10 cellular contexts compared by ENCODE assay signal in the genomic region with DNA sequence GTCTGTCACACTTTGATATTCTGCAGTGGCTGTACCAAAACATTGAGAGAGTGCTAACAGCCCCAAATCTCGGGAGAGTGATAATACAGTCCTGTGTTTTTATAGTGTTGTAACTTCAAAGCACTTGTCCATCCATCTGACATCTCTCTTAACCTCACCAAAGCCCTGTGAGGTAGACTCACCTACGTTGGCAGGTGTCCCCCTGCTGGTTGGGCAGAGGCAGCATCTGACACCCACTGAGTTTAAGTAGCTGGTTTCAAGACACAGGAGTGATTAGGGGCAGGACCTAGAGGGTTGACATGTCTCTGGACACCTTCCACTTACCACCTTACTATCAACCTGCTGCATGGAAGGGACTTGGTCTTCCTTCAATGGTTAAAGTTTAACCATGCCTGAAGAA. TPM values are rescaled to one million over a fixed set of nuclear protein-coding genes. Genes with fewer than 3 reads are reported as not detected.
DNase-seq lines count a peak whose midpoint lies in the region; ATAC-seq and TF ChIP-seq lines count a peak whose summit lies in the region.
"Had no signal": no experiment of that assay in that cellular context is flagged by ENCODE, and none has a peak within 500 bp of the region (broad histone marks: within the 10 kb centered on the region; RNA-seq: fewer than 3 reads in every experiment).

No MANE protein-coding gene starts in this region.

- no peak overlapping the region for H2AFZ ChIP-seq in hepatocyte
- H2AFZ ChIP-seq: GM23248 had no signal

- H3K9me2 ChIP-seq in hepatocyte (replicated peaks; ENCODE audit: insufficient read depth), result no peaks in the 10 kb centered on the region

- H3K4me1 ChIP-seq in BE2C, result no peaks in the 10 kb centered on the region
- H3K4me1 ChIP-seq in hepatocyte (ENCODE audit: insufficient read depth), result peaks cover 24% of the 10 kb centered on the region

- no peak overlapping the region for H3K4me2 ChIP-seq in hepatocyte

- WGBS in hepatocyte (ENCODE audit: low lambda C conversion rate, missing lambda C conversion rate), result 72% methylated on average over 2 of the region's 2 CpGs

- DNase-seq in BE2C (no peak), GM20000 (ENCODE audit: low spot score) (peak; percentile 31), SW480 (ENCODE audit: low spot score) (peak; percentile 66), hepatocyte (ENCODE audit: low spot score) (no peak), dorsolateral prefrontal cortex (no peak)
- DNase-seq in effector CD4-positive, alpha-beta T cell, result no peak
- DNase-seq: GM23248, right cardiac atrium had no signal

- H4K20me1 ChIP-seq in hepatocyte (ENCODE audit: insufficient read depth, poor library complexity, severe bottlenecking), result no peaks in the 10 kb centered on the region

- H3K27ac ChIP-seq in hepatocyte (no peak overlapping the region), dorsolateral prefrontal cortex (peak overlapping the region in 1 of 59 donors; percentile 32)

- no peak for ATAC-seq in HG03457 (IDR thresholded peaks at IDR 0.05; ENCODE audit: unreplicated experiment)
- ATAC-seq in GM21526 (IDR thresholded peaks at IDR 0.05; ENCODE audit: low FRiP score, unreplicated experiment), result no peak
- ATAC-seq: right cardiac atrium had no signal

- no peak overlapping the region for H3K4me3 ChIP-seq in BE2C (ENCODE audit: low read depth, low read length)
- H3K4me3 ChIP-seq in hepatocyte, result no peak overlapping the region
- H3K4me3 ChIP-seq in dorsolateral prefrontal cortex, result no peak overlapping the region
- H3K4me3 ChIP-seq: GM23248 had no signal

- intact Hi-C loops in dorsolateral prefrontal cortex (cut with DNase I), result no loop called here

- H3K27me3 ChIP-seq in BE2C (no peaks in the 10 kb centered on the region), hepatocyte (no peaks in the 10 kb centered on the region), dorsolateral prefrontal cortex (peaks cover 0 to 9% (median 0%) of the 10 kb centered on the region in 45 donors)

- TF ChIP-seq CTCF in BE2C (IDR thresholded peaks at IDR 0.05; ENCODE audit: low read depth, low read length) (peak; percentile 29), GM20000 (IDR thresholded peaks at IDR 0.05; ENCODE audit: extremely low read depth, missing control alignments) (peak; percentile 33), hepatocyte (IDR thresholded peaks at IDR 0.05; ENCODE audit: poor library complexity) (peak; percentile 23), dorsolateral prefrontal cortex (IDR thresholded peaks at IDR 0.05 in 54 of 56, conservative IDR thresholded peaks at IDR 0.05 in 2 of 56; ENCODE audit: low read depth in 1 of 56, partially characterized antibody in 56 of 56) (peak in 1 of 56 donors; percentile 7)

- H3K79me2 ChIP-seq in hepatocyte, result peaks cover 2% of the 10 kb centered on the region

- no peaks in the 10 kb centered on the region for H3K36me3 ChIP-seq in BE2C
- no peaks in the 10 kb centered on the region for H3K36me3 ChIP-seq in hepatocyte (replicated peaks; ENCODE audit: insufficient read depth, low read depth)

- H3K9me3 ChIP-seq in BE2C (no peaks in the 10 kb centered on the region), hepatocyte (ENCODE audit: low read depth) (no peaks in the 10 kb centered on the region)

RNA-seq across cellular contexts. Expression of gene COLEC12, which starts 22.9 kb away (rescaled TPM):
- 0.74 TPM for polyA plus RNA-seq in BE2C (2012; ENCODE audit: insufficient read depth, insufficient read length, low read depth)
- total RNA-seq in hepatocyte, result 21.2 and 23.2 TPM in 2 replicates
- polyA plus RNA-seq in hepatocyte, result 28.3 and 33.3 TPM in 2 replicates
- total RNA-seq in dorsolateral prefrontal cortex, result 10 to 100 TPM in 76 of 120 experiments, 1 to 10 TPM in 44; 5.5 to 34.4 (median 11.3) TPM

Comparison
In these comparisons a context has a peak if more than half of its experiments do, and no peak if none do; other contexts are left out.
1. DNase-seq: peak in GM20000 (single experiment) and SW480 (single experiment); none in BE2C (single experiment), hepatocyte (single experiment), effector CD4-positive, alpha-beta T cell (single experiment) and dorsolateral prefrontal cortex (0 of 10).